ENCODE assay signal across 10 cellular contexts in the genomic region with DNA sequence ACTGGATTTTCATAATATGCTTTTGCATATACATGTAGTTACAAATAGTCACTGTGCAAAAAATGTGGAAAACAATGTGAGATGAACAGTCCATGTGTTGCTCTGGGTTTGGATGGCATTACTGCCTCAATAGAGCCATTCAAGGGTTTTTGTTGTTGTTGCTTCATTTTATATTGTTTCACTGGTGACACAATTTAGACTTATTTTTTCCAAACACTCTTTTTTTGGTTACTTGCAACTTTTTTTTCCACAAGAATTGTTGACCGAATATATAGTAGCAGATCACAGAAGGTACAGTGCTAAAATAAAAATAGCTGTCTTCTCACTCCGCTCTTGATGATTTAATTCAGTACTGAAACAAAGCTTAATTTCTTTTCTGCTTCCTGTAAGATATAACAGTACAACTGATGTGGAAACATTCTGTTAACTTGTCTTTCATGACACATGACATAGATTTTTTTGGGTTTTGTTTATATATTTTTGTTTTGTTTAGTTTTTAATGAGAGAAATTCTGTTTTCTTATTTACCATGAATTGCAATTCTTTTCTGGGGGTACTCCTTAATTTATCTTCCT.
A peak's percentile ranks its signal among the peaks of the same experiment; 100 is the strongest.
DNase-seq lines count a peak whose midpoint lies in the region; ATAC-seq and TF ChIP-seq lines count a peak whose summit lies in the region.
"Had no signal": no experiment of that assay in that cellular context is flagged by ENCODE, and none has a peak within 500 bp of the region (broad histone marks: within the 10 kb centered on the region; RNA-seq: fewer than 3 reads in every experiment).

No MANE protein-coding gene starts in this region.

- H3K27me3 ChIP-seq in Caco-2 (replicated peaks; ENCODE audit: control insufficient read depth, insufficient read depth, low read length) (no peaks in the 10 kb centered on the region), gastroesophageal sphincter (no peaks in the 10 kb centered on the region)
- H3K27me3 ChIP-seq: heart left ventricle had no signal

- H3K4me1 ChIP-seq in Caco-2 = no peaks in the 10 kb centered on the region
- H3K4me1 ChIP-seq in gastroesophageal sphincter = no peaks in the 10 kb centered on the region
- H3K4me1 ChIP-seq: heart left ventricle had no signal

- H3K36me3 ChIP-seq in Caco-2 (ENCODE audit: control insufficient read depth, insufficient read depth, low read length) (no peaks in the 10 kb centered on the region), gastroesophageal sphincter (no peaks in the 10 kb centered on the region)
- H3K36me3 ChIP-seq: heart left ventricle had no signal

- intact Hi-C loops in Caco-2 (cut with micrococcal nuclease; ENCODE audit: unreplicated experiment) = no loop called here

- no peak for TF ChIP-seq POLR2A in gastroesophageal sphincter (IDR thresholded peaks at IDR 0.05)

- no peak for TF ChIP-seq CTCF in Caco-2 (IDR thresholded peaks at IDR 0.05; ENCODE audit: insufficient read depth in 1 of 2, low read depth in 1 of 2, low read length in 1 of 2, severe bottlenecking in 1 of 2, unreplicated experiment in 1 of 2)
- no peak for TF ChIP-seq CTCF in gastroesophageal sphincter (IDR thresholded peaks at IDR 0.05)

- H3K9me3 ChIP-seq in Caco-2 = no peaks in the 10 kb centered on the region
- H3K9me3 ChIP-seq in gastroesophageal sphincter = no peaks in the 10 kb centered on the region
- H3K9me3 ChIP-seq: heart left ventricle had no signal

- WGBS in gastroesophageal sphincter (ENCODE audit: low coverage in 1 of 2), 2 donors = 80 to 90% methylated on average over 2 of the region's 2 CpGs

- H3K27me3 Mint-ChIP-seq in Caco-2 (ENCODE audit: insufficient read depth, unreplicated experiment) = no peaks in the 10 kb centered on the region
- H3K27me3 Mint-ChIP-seq: activated naive CD8-positive, alpha-beta T cell treated with anti-CD3 and anti-CD28 coated beads, Interleukin-2, amount 50 U/mL, for 24 hours had no signal

- DNase-seq in Caco-2 = no peak
- DNase-seq in NCI-H82 treated with DMSO at 0.1 percent for 48 hours (lab: John Stamatoyannopoulos, UW; ENCODE audit: unreplicated experiment) = no peak
- DNase-seq: activated naive CD8-positive, alpha-beta T cell treated with anti-CD3 and anti-CD28 coated beads, Interleukin-2, amount 50 U/mL, for 24 hours; heart left ventricle; NCI-H1105 treated with DMSO at 0.1 percent for 48 hours had no signal

- BruUV-seq in Caco-2 (replicated peaks; lab: Mats Ljungman, UMichigan) = no TSS peak

- no peak overlapping the region for H3K4me3 Mint-ChIP-seq in Caco-2 (ENCODE audit: unreplicated experiment)
- H3K4me3 Mint-ChIP-seq: activated naive CD8-positive, alpha-beta T cell treated with anti-CD3 and anti-CD28 coated beads, Interleukin-2, amount 50 U/mL, for 24 hours had no signal

- peak overlapping the region; percentile 23 for H3K27ac ChIP-seq in temporal lobe (ENCODE audit: low read depth, low read length)
- no peak overlapping the region for H3K27ac ChIP-seq in gastroesophageal sphincter
- H3K27ac ChIP-seq: heart left ventricle had no signal

- CTCF ChIA-PET in Caco-2 (lab: Charles Lee) = no interaction called here

- no peaks in the 10 kb centered on the region for H3K9me3 Mint-ChIP-seq in Caco-2 (ENCODE audit: unreplicated experiment)
- H3K9me3 Mint-ChIP-seq: activated naive CD8-positive, alpha-beta T cell treated with anti-CD3 and anti-CD28 coated beads, Interleukin-2, amount 50 U/mL, for 24 hours had no signal

- POLR2A ChIA-PET in Caco-2 (lab: Charles Lee) = no interaction called here

- no peaks in the 10 kb centered on the region for H3K4me1 Mint-ChIP-seq in Caco-2 (ENCODE audit: low read depth, unreplicated experiment)
- H3K4me1 Mint-ChIP-seq: activated naive CD8-positive, alpha-beta T cell treated with anti-CD3 and anti-CD28 coated beads, Interleukin-2, amount 50 U/mL, for 24 hours had no signal

- ATAC-seq in GM19035 (IDR thresholded peaks at IDR 0.05; ENCODE audit: unreplicated experiment) (peak; percentile 88), HG02678 (IDR thresholded peaks at IDR 0.05; ENCODE audit: unreplicated experiment) (peak; percentile 89), HG03460 (IDR thresholded peaks at IDR 0.05; ENCODE audit: unreplicated experiment) (peak; percentile 80), gastroesophageal sphincter (no peak)
- ATAC-seq: activated naive CD8-positive, alpha-beta T cell treated with anti-CD3 and anti-CD28 coated beads, Interleukin-2, amount 50 U/mL, for 24 hours; heart left ventricle had no signal

- no peak overlapping the region for H3K4me3 ChIP-seq in Caco-2 (ENCODE audit: low read depth, low read length)
- H3K4me3 ChIP-seq in gastroesophageal sphincter = no peak overlapping the region
- H3K4me3 ChIP-seq: heart left ventricle had no signal

- TF ChIP-seq EP300 in gastroesophageal sphincter (IDR thresholded peaks at IDR 0.05) = no peak

- no peaks in the 10 kb centered on the region for H3K36me3 Mint-ChIP-seq in Caco-2 (ENCODE audit: insufficient read depth, unreplicated experiment)

- H3K27ac Mint-ChIP-seq in Caco-2 (ENCODE audit: unreplicated experiment) = no peak overlapping the region
- H3K27ac Mint-ChIP-seq: activated naive CD8-positive, alpha-beta T cell treated with anti-CD3 and anti-CD28 coated beads, Interleukin-2, amount 50 U/mL, for 24 hours had no signal
